13 cellular contexts compared by ENCODE assay signal in the genomic region with DNA sequence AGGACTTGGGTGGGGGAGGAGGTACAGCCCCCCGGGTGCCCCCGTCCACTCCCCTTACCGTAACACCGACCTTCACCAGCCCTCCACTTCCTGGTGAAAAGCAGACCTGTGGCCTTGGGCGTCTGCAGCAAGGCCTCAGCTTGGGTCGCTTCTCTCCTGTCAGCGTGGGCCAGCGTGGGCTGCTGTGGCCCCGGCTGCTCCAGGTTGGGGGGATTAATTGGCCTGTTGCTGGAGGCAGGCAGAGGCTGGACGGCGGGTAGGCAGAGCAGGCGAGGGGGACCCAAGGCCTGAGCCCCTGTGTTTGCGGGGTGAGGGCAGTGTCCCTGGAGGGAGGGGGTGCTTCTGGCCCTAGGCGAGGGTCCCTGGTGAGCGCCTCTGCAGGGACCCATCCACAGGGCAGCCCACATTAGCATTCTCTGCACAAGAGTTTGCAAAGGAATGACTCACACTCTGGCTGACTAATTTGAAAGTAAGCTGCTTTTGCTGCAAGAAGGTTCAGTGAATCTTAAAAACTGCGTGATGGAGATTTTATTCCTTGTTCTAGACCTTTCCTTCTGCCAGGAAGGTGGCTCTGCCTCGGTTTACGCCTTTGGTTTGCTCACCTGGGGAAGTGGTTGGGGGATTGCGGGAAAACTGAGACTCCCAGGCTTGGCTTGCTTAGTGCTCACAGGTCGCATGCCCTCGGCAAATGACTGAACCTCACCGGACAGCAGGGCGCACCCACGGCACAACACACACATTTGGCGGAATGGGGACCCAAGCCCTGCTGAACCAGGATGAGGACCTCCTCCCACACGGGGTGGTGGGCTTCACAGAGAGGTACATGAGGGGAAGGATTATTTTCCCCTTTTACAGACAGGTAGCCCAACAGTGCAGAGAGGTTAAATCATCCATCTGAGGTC. TPM values are rescaled to one million over a fixed set of nuclear protein-coding genes. Genes with fewer than 3 reads are reported as not detected.
A peak's percentile ranks its signal among the peaks of the same experiment; 100 is the strongest.
DNase-seq lines count a peak whose midpoint lies in the region; ATAC-seq and TF ChIP-seq lines count a peak whose summit lies in the region.
"Had no signal": no experiment of that assay in that cellular context is flagged by ENCODE, and none has a peak within 500 bp of the region (broad histone marks: within the 10 kb centered on the region; RNA-seq: fewer than 3 reads in every experiment).

No MANE protein-coding gene starts in this region.

- peak overlapping the region; percentile 44 for H3K9ac ChIP-seq in HCT116 (ENCODE audit: low read length)
- H3K9ac ChIP-seq in skeletal muscle satellite cell (ENCODE audit: low read depth, low read length): no peak overlapping the region

- peak; percentile 22; the same call in 1 of the 2 replicates for ATAC-seq in HCT116
- peak; percentile 47 for ATAC-seq in RWPE2 (ENCODE audit: low read depth)
- no peak for ATAC-seq in GM18909 (IDR thresholded peaks at IDR 0.05; ENCODE audit: poor library complexity, unreplicated experiment)
- ATAC-seq: left lung had no signal

- BruUV-seq in HCT116 (replicated peaks; lab: Mats Ljungman, UMichigan): no TSS peak

- TF ChIP-seq CTCF in HCT116 (IDR thresholded peaks at IDR 0.05 in 2 of 3, conservative IDR thresholded peaks at IDR 0.05 in 1 of 3; ENCODE audit: borderline replicate concordance in 1 of 3, insufficient read depth in 1 of 3, low read depth in 2 of 3, low read length in 2 of 3) (no peak), RWPE2 (IDR thresholded peaks at IDR 0.05; ENCODE audit: poor library complexity, severe bottlenecking) (no peak), dorsolateral prefrontal cortex (IDR thresholded peaks at IDR 0.05 in 54 of 56, conservative IDR thresholded peaks at IDR 0.05 in 2 of 56; ENCODE audit: low read depth in 1 of 56, partially characterized antibody in 56 of 56) (no peak)

- peak; percentile 33 for DNase-seq in HCT116 (ENCODE audit: low read depth, low spot score)
- DNase-seq in RWPE2 (ENCODE audit: low spot score): no peak
- peak; percentile 71 for DNase-seq in fibroblast of peridontal ligament (ENCODE audit: extremely low read depth)
- no peak for DNase-seq in activated T-cell treated with anti-CD3 and anti-CD28 coated beads, Interleukin-2, amount 50 U/mL, for 48 hours
- DNase-seq in dorsolateral prefrontal cortex: no peak
- DNase-seq in DMS79 treated with DMSO at 0.1 percent for 48 hours (lab: John Stamatoyannopoulos, UW): no peak

- H3K9me2 ChIP-seq in HCT116 (ENCODE audit: insufficient read depth): no peaks in the 10 kb centered on the region

- TF ChIP-seq RAD21 in HCT116 (IDR thresholded peaks at IDR 0.05; ENCODE audit: low read depth): no peak

- peaks cover 18% of the 10 kb centered on the region; the same call in 1 of the 2 replicates for H3K79me2 ChIP-seq in HCT116 (ENCODE audit: insufficient read depth, low read length)

- intact Hi-C loops in HCT116 (cut with micrococcal nuclease): no loop called here
- intact Hi-C loops in dorsolateral prefrontal cortex (cut with DNase I): no loop called here

- CTCF ChIA-PET in HCT116 (lab: Charles Lee): no interaction called here

- H3K36me3 ChIP-seq in HCT116 (ENCODE audit: control insufficient read depth in 1 of 2, insufficient read depth in 2 of 2, low read length in 2 of 2) (0 out of 4 replicates have a peak, but pooled peaks cover 0 to 3% of the 10 kb centered on the region in 2 experiments), RWPE2 (ENCODE audit: low read depth) (no peaks in the 10 kb centered on the region), skeletal muscle satellite cell (ENCODE audit: insufficient read depth, low read length) (no peaks in the 10 kb centered on the region)
- H3K36me3 ChIP-seq: left lung had no signal

- POLR2A ChIA-PET in HCT116 (lab: Charles Lee): interaction anchor here (0.9 kb wide), 1 partner anchor 11 kb away, joined by 5 read pairs; no protein-coding TSS in a partner anchor

- no peak overlapping the region for H2AFZ ChIP-seq in HCT116 (ENCODE audit: low read depth, low read length, poor library complexity, severe bottlenecking)

- H3K4me3 ChIP-seq in HCT116 (replicated peaks in 1 of 2; ENCODE audit: low read depth in 1 of 2, low read length in 2 of 2) (peak overlapping the region; percentile 24 to 29; a peak in 3 of 4 replicates), RWPE2 (ENCODE audit: severe bottlenecking) (no peak overlapping the region), skeletal muscle satellite cell (ENCODE audit: low read length) (no peak overlapping the region), dorsolateral prefrontal cortex (no peak overlapping the region)
- H3K4me3 ChIP-seq: left lung had no signal

- H3K9me3 ChIP-seq in HCT116 (ENCODE audit: control insufficient read depth in 1 of 2, insufficient read depth in 1 of 2, low read depth in 1 of 2, low read length in 2 of 2) (no peaks in the 10 kb centered on the region), RWPE2 (ENCODE audit: severe bottlenecking) (no peaks in the 10 kb centered on the region), skeletal muscle satellite cell (replicated peaks; ENCODE audit: low read length) (no peaks in the 10 kb centered on the region)
- H3K9me3 ChIP-seq: left lung had no signal

- H3K27ac ChIP-seq in HCT116 (ENCODE audit: low read depth, low read length): peak overlapping the region; percentile 53
- H3K27ac ChIP-seq in RWPE2 (ENCODE audit: poor library complexity, severe bottlenecking): peak overlapping the region; percentile 30
- H3K27ac ChIP-seq in dorsolateral prefrontal cortex: no peak overlapping the region
- H3K27ac ChIP-seq: epithelial cell of prostate, HL-60, left lung had no signal

- H3K4me2 ChIP-seq in HCT116 (ENCODE audit: low read length): peak overlapping the region; percentile 74
- H3K4me2 ChIP-seq in skeletal muscle satellite cell (ENCODE audit: low read length): peak overlapping the region; percentile 16

- H3K27me3 ChIP-seq in HCT116 (ENCODE audit: insufficient read depth, low read length) (no peaks in the 10 kb centered on the region), RWPE2 (ENCODE audit: insufficient read depth, poor library complexity, severe bottlenecking) (no peaks in the 10 kb centered on the region), skeletal muscle satellite cell (ENCODE audit: control insufficient read depth, insufficient read depth, low read length) (no peaks in the 10 kb centered on the region), dorsolateral prefrontal cortex (peaks cover 0 to 16% (median 0%) of the 10 kb centered on the region in 45 donors)

- RAD21 ChIA-PET in HCT116 (lab: Charles Lee; ENCODE audit: low non-redundant PET in 1 of 2, low total read pairs in 2 of 2, uncharacterized antibody in 2 of 2, unreplicated experiment in 2 of 2): no interaction called here

- TF ChIP-seq POLR2A in HCT116 (IDR thresholded peaks at IDR 0.05; ENCODE audit: borderline replicate concordance, extremely low read depth, insufficient read depth, insufficient read length): no peak

- H3K4me1 ChIP-seq in HCT116 (ENCODE audit: control insufficient read depth in 1 of 2, insufficient read depth in 2 of 2, low read length in 2 of 2) (peaks cover 35 to 74% of the 10 kb centered on the region in 2 experiments), RWPE2 (ENCODE audit: insufficient read depth, poor library complexity, severe bottlenecking) (peaks cover 33% of the 10 kb centered on the region), skeletal muscle satellite cell (ENCODE audit: control insufficient read depth, insufficient read depth, low read length) (peaks cover 42% of the 10 kb centered on the region)
- H3K4me1 ChIP-seq: left lung had no signal

- H4K20me1 ChIP-seq in HCT116 (ENCODE audit: insufficient read depth): no peaks in the 10 kb centered on the region

TF ChIP-seq in HCT116, 20 proteins besides CTCF, POLR2A, EP300 and RAD21:
- TF ChIP-seq, protein P1, sequence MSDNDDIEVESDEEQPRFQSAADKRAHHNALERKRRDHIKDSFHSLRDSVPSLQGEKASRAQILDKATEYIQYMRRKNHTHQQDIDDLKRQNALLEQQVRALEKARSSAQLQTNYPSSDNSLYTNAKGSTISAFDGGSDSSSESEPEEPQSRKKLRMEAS (IDR thresholded peaks at IDR 0.05): no peak
- TF ChIP-seq EGR1 (IDR thresholded peaks at IDR 0.05; ENCODE audit: low read depth): no peak
- no peak for TF ChIP-seq ZNF274 (IDR thresholded peaks at IDR 0.05; ENCODE audit: low read depth, low read length)
- no peak for TF ChIP-seq ZFX (IDR thresholded peaks at IDR 0.05)
- no peak for TF ChIP-seq YY1 (IDR thresholded peaks at IDR 0.05; ENCODE audit: extremely low read depth, insufficient replicate concordance, low read depth, low read length)
- TF ChIP-seq SP1 (IDR thresholded peaks at IDR 0.05; ENCODE audit: low read depth): no peak
- no peak for TF ChIP-seq CEBPB (IDR thresholded peaks at IDR 0.05; ENCODE audit: low read depth)
- TF ChIP-seq, protein P2, sequence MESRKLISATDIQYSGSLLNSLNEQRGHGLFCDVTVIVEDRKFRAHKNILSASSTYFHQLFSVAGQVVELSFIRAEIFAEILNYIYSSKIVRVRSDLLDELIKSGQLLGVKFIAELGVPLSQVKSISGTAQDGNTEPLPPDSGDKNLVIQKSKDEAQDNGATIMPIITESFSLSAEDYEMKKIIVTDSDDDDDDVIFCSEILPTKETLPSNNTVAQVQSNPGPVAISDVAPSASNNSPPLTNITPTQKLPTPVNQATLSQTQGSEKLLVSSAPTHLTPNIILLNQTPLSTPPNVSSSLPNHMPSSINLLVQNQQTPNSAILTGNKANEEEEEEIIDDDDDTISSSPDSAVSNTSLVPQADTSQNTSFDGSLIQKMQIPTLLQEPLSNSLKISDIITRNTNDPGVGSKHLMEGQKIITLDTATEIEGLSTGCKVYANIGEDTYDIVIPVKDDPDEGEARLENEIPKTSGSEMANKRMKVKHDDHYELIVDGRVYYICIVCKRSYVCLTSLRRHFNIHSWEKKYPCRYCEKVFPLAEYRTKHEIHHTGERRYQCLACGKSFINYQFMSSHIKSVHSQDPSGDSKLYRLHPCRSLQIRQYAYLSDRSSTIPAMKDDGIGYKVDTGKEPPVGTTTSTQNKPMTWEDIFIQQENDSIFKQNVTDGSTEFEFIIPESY (IDR thresholded peaks at IDR 0.05; ENCODE audit: extremely low read depth, insufficient replicate concordance, low read length): no peak

RNA-seq across cellular contexts. Expression of a gene that starts 37.8 kb away (rescaled TPM):
- 1.5 TPM for total RNA-seq in HCT116 (2021; ENCODE audit: unreplicated experiment)
- polyA plus RNA-seq in HCT116 (2012): 0.01 TPM in 1 of 2 replicates, not detected in the other
- not detected in 2 replicates for total RNA-seq in skeletal muscle satellite cell (2012; rRNA removed)
- 1 to 10 TPM in 1 of 120 experiments, under 1 TPM in 17, not detected in 102; 0.08 to 1.3 (median 0.32) TPM for total RNA-seq in dorsolateral prefrontal cortex
- total RNA-seq: right cardiac atrium; T-helper 1 cell treated with Interleukin-12 subunit alpha and Interleukin-12 subunit beta and Interleukin-4 antibody, amounts not matched to agents 30 ng/mL and 1 ng/mL, for 36 hours had no signal

Comparison
In these comparisons a context has a peak if more than half of its experiments do, and no peak if none do; other contexts are left out.
1. DNase-seq: peak in HCT116 (single experiment) and fibroblast of peridontal ligament (single experiment); none in RWPE2 (single experiment), activated T-cell treated with anti-CD3 and anti-CD28 coated beads, Interleukin-2, amount 50 U/mL, for 48 hours (0 of 2), dorsolateral prefrontal cortex (0 of 10) and DMS79 treated with DMSO at 0.1 percent for 48 hours (single experiment).
2. H3K27ac ChIP-seq: peak in HCT116 (single experiment) and RWPE2 (single experiment); none in dorsolateral prefrontal cortex (0 of 59).
3. H3K4me3 ChIP-seq: peak in HCT116 (2 of 2); none in RWPE2 (single experiment), skeletal muscle satellite cell (single experiment) and dorsolateral prefrontal cortex (0 of 59).